Comparison of ENCODE assay signal across 11 cellular contexts in genomic region chrX:117010243-117010642, GRCh38.
"Had no signal": no experiment of that assay in that cellular context is flagged by ENCODE, and none has a peak within 500 bp of the region (broad histone marks: within the 10 kb centered on the region; RNA-seq: fewer than 3 reads in every experiment).

No MANE protein-coding gene starts in this region.

- FAIRE-seq: H1, H54 had no signal

- DNase-seq: GM23248, GOT3, H7, H9, HCEC 1CT, HFFc6 had no signal

- H3K4me3 ChIP-seq: GM23248, GM23338, HAP-1 had no signal

- H3K36me3 ChIP-seq: HAP-1 had no signal

- H3K9me3 Mint-ChIP-seq: GM23338, HFFc6 had no signal

- ATAC-seq: GM23338, HCT116 had no signal

- H3K27ac ChIP-seq: GM23248 had no signal

- H3K4me1 ChIP-seq: HAP-1 had no signal

- H3K27ac Mint-ChIP-seq: GM23338, H9, HFFc6 had no signal

- H3K9ac ChIP-seq: GM23248 had no signal

- H3K4me2 ChIP-seq: GM23338 had no signal

- H2AFZ ChIP-seq: GM23248, GM23338 had no signal

- H3K4me1 Mint-ChIP-seq: GM23338 had no signal

- H3K9me3 ChIP-seq: HAP-1 had no signal

- H3K4me3 Mint-ChIP-seq: GM23338, H9, HFFc6 had no signal
